ENCODE assay signal across 8 cellular contexts in the genomic region with DNA sequence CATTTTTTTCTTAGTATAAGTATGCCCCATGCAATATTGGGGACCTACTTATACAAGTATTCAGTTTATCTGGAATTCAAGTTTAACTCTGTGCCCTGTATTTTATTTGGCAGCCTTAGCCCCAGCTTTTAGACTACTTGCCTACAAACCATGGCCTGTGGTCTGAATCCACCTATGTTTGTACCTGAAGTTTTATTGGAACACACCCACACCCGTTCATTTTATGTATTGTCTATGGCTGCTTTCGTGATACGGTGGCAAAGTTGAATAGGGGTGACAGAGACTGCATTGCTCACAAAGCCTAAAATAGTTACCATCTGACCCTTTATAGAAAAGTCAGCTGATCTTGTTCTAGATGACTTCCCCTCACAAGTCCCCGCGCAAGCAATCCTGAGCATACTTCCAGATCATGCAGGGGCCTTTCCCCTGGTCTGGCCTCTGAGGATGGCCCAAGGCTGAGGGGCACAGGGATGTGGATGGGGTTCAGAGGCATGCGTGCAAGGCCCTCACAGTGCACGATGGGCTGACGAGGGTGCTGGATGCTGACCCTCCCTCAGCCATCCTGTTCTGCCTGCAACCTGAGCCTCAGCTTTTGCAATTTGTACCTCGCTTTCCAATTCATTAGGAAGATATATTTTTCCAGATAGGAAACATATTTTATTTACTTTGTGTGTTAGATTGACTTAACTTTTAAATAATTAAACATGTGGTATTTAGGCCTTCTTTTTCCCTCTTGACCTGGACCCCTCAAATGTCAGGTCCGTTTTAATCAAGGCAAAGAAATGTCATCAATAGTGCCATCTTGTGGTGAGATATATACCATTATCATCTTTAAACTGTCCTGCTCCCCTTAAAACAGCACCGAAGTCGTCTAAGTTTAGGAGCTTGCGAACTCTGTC.
DNase-seq lines count a peak whose midpoint lies in the region; ATAC-seq, FAIRE-seq and TF ChIP-seq lines count a peak whose summit lies in the region.

No MANE protein-coding gene starts in this region.

- H3K4me1 ChIP-seq in GM12878 (ENCODE audit: control insufficient read depth, insufficient read depth, low read length): no peaks in the 10 kb centered on the region

- FAIRE-seq in GM12878 (lab: Jason Lieb, UNC): peak; percentile 85
- FAIRE-seq in islet of Langerhans (lab: Jason Lieb, UNC): peak; percentile 95

- TF ChIP-seq POLR2A in GM12878 (IDR thresholded peaks at IDR 0.05; ENCODE audit: low read depth, low read length): no peak

- POLR2A ChIA-PET in GM12878 (lab: Charles Lee): no interaction called here

- SMC1A ChIA-PET in GM12878 (lab: Charles Lee; ENCODE audit: uncharacterized antibody, unreplicated experiment): interaction anchor here (0.7 to 4.5 kb wide), 15 partner anchors 9 to 797 kb away, joined by 3 to 42 read pairs (median 4); no protein-coding TSS in a partner anchor

- peak; percentile 57 for TF ChIP-seq RAD21 in GM12878 (IDR thresholded peaks at IDR 0.05; ENCODE audit: insufficient read depth, low read depth, low read length)

- no peaks in the 10 kb centered on the region for H3K79me2 ChIP-seq in GM12878 (ENCODE audit: control insufficient read depth, insufficient read depth, low read length)

- no peaks in the 10 kb centered on the region for H3K9me3 ChIP-seq in GM12878 (replicated peaks; ENCODE audit: control insufficient read depth, insufficient read depth, low read length)

- H3K27ac ChIP-seq in GM12878 (ENCODE audit: control insufficient read depth, insufficient read depth): no peak overlapping the region

- no peaks in the 10 kb centered on the region for H4K20me1 ChIP-seq in GM12878 (ENCODE audit: control insufficient read depth, insufficient read depth)

- TF ChIP-seq EP300 in GM12878 (IDR thresholded peaks at IDR 0.05; ENCODE audit: borderline replicate concordance in 1 of 2, control insufficient read depth in 1 of 2, low read depth in 2 of 2, low read length in 2 of 2): no peak

- RAD21 ChIA-PET in GM12878 (lab: Charles Lee; ENCODE audit: unreplicated experiment): interaction anchor here (0.6 to 4.6 kb wide), 8 partner anchors 107 to 797 kb away, joined by 3 to 46 read pairs (median 7); no protein-coding TSS in a partner anchor

- CTCF ChIA-PET in GM12878 (lab: Yijun Ruan, JAX): interaction anchor here (0.6 to 6.1 kb wide), 27 partner anchors 9 to 796 kb away, joined by 3 to 90 read pairs (median 4); a partner anchor contains a TSS

- intact Hi-C loops in GM12878 (cut with micrococcal nuclease; ENCODE audit: unreplicated experiment): loop anchor here (1.0 kb wide), 2 partner anchors 544 to 795 kb away; no protein-coding TSS in a partner anchor

- peak; percentile 36 for DNase-seq in NOMO-1 treated with DMSO at 0.1 percent for 48 hours (lab: John Stamatoyannopoulos, UW; ENCODE audit: unreplicated experiment)
- DNase-seq in NOMO-1 treated with dmso at 0.1 percent for 144 hours (lab: John Stamatoyannopoulos, UW; ENCODE audit: unreplicated experiment): no peak
- DNase-seq in HFF-Myc (ENCODE audit: extremely low read depth, low read depth): no peak
- DNase-seq in NCI-H2107 treated with DMSO at 0.1 percent for 48 hours (lab: John Stamatoyannopoulos, UW; ENCODE audit: unreplicated experiment): peak; percentile 58
- DNase-seq in GM12878 (ENCODE audit: low read depth, low spot score): no peak
- no peak for DNase-seq in activated effector memory CD4-positive, alpha-beta T cell treated with Interleukin-2 at 50 U/mL for 16 hours
- no peak for DNase-seq in activated CD4-positive, CD25-positive, alpha-beta regulatory T cell (lab: John Stamatoyannopoulos, UW)

- H2AFZ ChIP-seq in GM12878 (ENCODE audit: control insufficient read depth, low read depth, low read length): no peak overlapping the region

- peaks cover 2 to 4% of the 10 kb centered on the region in 2 experiments; a peak in 2 of 4 replicates for H3K27me3 ChIP-seq in GM12878 (replicated peaks in 1 of 2; ENCODE audit: control insufficient read depth in 2 of 2, insufficient read depth in 2 of 2, low read length in 1 of 2)

- in situ Hi-C loops in GM12878 (cut with MboI): loop anchor here (5.0 kb wide), 2 partner anchors 547 to 792 kb away; a partner anchor contains a TSS

- H3K4me3 ChIP-seq in HFF-Myc (replicated peaks; ENCODE audit: low read depth, low read length): no peak overlapping the region
- H3K4me3 ChIP-seq in GM12878: no peak overlapping the region

- BruUV-seq in GM12878 (replicated peaks; lab: Mats Ljungman, UMichigan): no TSS peak

- no peak overlapping the region for H3K9ac ChIP-seq in GM12878 (ENCODE audit: control insufficient read depth, insufficient read depth, low read length)

- H3K36me3 ChIP-seq in GM12878 (ENCODE audit: control insufficient read depth in 2 of 2, insufficient read depth in 2 of 2, low read length in 1 of 2): no peaks in the 10 kb centered on the region

- TF ChIP-seq CTCF in HFF-Myc (IDR thresholded peaks at IDR 0.05; ENCODE audit: low read depth, low read length, missing control alignments) (peak; percentile 33), GM12878 (IDR thresholded peaks at IDR 0.05 in 2 of 3, conservative IDR thresholded peaks at IDR 0.05 in 1 of 3; ENCODE audit: control insufficient read depth in 2 of 3, extremely low read depth in 1 of 3, insufficient read depth in 1 of 3, low read depth in 3 of 3, low read length in 3 of 3) (peak; percentile 22 to 55 (median 42); a peak in 4 of 6 replicates)

- H3K4me2 ChIP-seq in GM12878 (ENCODE audit: control insufficient read depth, insufficient read depth): no peak overlapping the region

- peak; percentile 82 for ATAC-seq in GM12878

- WGBS in GM12878 (ENCODE audit: insufficient coverage, insufficient replicate concordance, low lambda C conversion rate, missing lambda C conversion rate): 45% methylated on average over 13 of the region's 13 CpGs

TF ChIP-seq in GM12878, 131 proteins besides CTCF, POLR2A, EP300 and RAD21:
- peak; percentile 67 for TF ChIP-seq SMC3 (IDR thresholded peaks at IDR 0.05; ENCODE audit: borderline replicate concordance, low read length)
- TF ChIP-seq, protein P1, sequence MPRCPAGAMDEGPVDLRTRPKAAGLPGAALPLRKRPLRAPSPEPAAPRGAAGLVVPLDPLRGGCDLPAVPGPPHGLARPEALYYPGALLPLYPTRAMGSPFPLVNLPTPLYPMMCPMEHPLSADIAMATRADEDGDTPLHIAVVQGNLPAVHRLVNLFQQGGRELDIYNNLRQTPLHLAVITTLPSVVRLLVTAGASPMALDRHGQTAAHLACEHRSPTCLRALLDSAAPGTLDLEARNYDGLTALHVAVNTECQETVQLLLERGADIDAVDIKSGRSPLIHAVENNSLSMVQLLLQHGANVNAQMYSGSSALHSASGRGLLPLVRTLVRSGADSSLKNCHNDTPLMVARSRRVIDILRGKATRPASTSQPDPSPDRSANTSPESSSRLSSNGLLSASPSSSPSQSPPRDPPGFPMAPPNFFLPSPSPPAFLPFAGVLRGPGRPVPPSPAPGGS (IDR thresholded peaks at IDR 0.05; ENCODE audit: borderline replicate concordance, insufficient read depth, low read depth, low read length, poor library complexity, severe bottlenecking): no peak

Comparison
In these comparisons a context has a peak if more than half of its experiments do, and no peak if none do; other contexts are left out.
1. DNase-seq: peak in NOMO-1 treated with DMSO at 0.1 percent for 48 hours (single experiment) and NCI-H2107 treated with DMSO at 0.1 percent for 48 hours (single experiment); none in NOMO-1 treated with dmso at 0.1 percent for 144 hours (single experiment), HFF-Myc (single experiment), GM12878 (single experiment), activated effector memory CD4-positive, alpha-beta T cell treated with Interleukin-2 at 50 U/mL for 16 hours (single experiment) and activated CD4-positive, CD25-positive, alpha-beta regulatory T cell (0 of 4).